Comparison of ENCODE assay signal across 1 cellular context in the genomic region with DNA sequence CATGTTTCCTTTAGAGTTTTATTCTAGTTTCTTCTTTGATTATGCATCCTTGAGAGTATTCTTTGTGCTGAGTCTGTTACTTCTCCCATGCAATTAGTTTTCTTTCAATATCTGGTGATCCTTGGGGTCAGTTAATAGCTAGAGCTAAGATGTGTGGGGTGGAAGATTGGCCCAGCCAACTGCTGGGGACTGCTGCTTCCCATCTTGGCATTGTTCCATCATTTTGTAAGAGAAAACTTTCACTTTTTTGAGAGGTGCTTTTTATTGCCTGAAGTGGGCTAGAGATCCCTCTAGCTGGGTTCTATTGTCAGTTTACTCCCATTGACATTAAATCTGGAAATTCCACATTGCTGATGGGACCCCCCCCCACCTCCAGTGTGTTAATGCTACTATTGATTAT.
TF ChIP-seq lines count a peak whose summit lies in the region.

No MANE protein-coding gene starts in this region.

TF ChIP-seq in SK-N-SH treated with all-trans-retinoic acid at 6 μM for 48 hours, 23 proteins besides CTCF, POLR2A, EP300 and RAD21 (continued from another document):
- no peak for TF ChIP-seq ZNF565 (CRISPR knock-in tag; conservative IDR thresholded peaks at IDR 0.05; ENCODE audit: low read depth)
- no peak for TF ChIP-seq OSR1 (CRISPR knock-in tag; IDR thresholded peaks at IDR 0.05)
- no peak for TF ChIP-seq ZC3H10 (CRISPR knock-in tag; IDR thresholded peaks at IDR 0.05)
- no peak for TF ChIP-seq TCF4 (CRISPR knock-in tag; IDR thresholded peaks at IDR 0.05; ENCODE audit: borderline replicate concordance)
- no peak for TF ChIP-seq ESRRG (CRISPR knock-in tag; IDR thresholded peaks at IDR 0.05)
- TF ChIP-seq SNAI2 (CRISPR knock-in tag; IDR thresholded peaks at IDR 0.05): no peak
